9 cellular contexts compared by ENCODE assay signal in genomic region chr19:4374451-4375163, GRCh38. TPM values are rescaled to one million over a fixed set of nuclear protein-coding genes. Genes with fewer than 3 reads are reported as not detected.
A peak's percentile ranks its signal among the peaks of the same experiment; 100 is the strongest.
DNase-seq lines count a peak whose midpoint lies in the region; ATAC-seq and TF ChIP-seq lines count a peak whose summit lies in the region.
"Had no signal": no experiment of that assay in that cellular context is flagged by ENCODE, and none has a peak within 500 bp of the region (broad histone marks: within the 10 kb centered on the region; RNA-seq: fewer than 3 reads in every experiment).

No MANE protein-coding gene starts in this region.

- H3K27ac Mint-ChIP-seq in T-helper 2 cell treated with Interferon-gamma antibody and Interleukin-4, amounts not matched to agents 5 μg/mL and 100 μg/mL, for 36 hours = no peak overlapping the region
- no peak overlapping the region for H3K27ac Mint-ChIP-seq in neural progenitor cell

- no peak overlapping the region for H3K4me3 Mint-ChIP-seq in T-helper 2 cell treated with Interferon-gamma antibody and Interleukin-4, amounts not matched to agents 5 μg/mL and 100 μg/mL, for 36 hours
- H3K4me3 Mint-ChIP-seq in neural progenitor cell = no peak overlapping the region

- DNase-seq in ELR (ENCODE audit: low read depth) (peak; percentile 96), SK-N-SH (no peak), foreskin keratinocyte (peak in 1 of 2 donors; percentile 65), psoas muscle (peak; percentile 92 to 95), neural progenitor cell (ENCODE audit: low spot score) (no peak)
- no peak for DNase-seq in T-helper 2 cell treated with Interferon-gamma antibody and Interleukin-4, amounts not matched to agents 5 μg/mL and 100 μg/mL, for 36 hours (ENCODE audit: low spot score)
- no peak for DNase-seq in stimulated activated CD4-positive, alpha-beta T cell treated with anti-CD3 and anti-CD28 coated beads, Interleukin-15, amount 100 ng/mL, for 24 hours
- DNase-seq: naive B cell had no signal

- CTCF ChIA-PET in SK-N-SH (lab: Yijun Ruan, JAX) = interaction anchor here (0.7 to 4.8 kb wide), 14 partner anchors 8 to 127 kb away, joined by 3 to 16 read pairs (median 4); partner anchors contain the start of genes CHAF1A, SH3GL1 and YJU2

- peaks cover 32% of the 10 kb centered on the region for H4K20me1 ChIP-seq in SK-N-SH (ENCODE audit: insufficient read depth)
- peaks cover 95% of the 10 kb centered on the region for H4K20me1 ChIP-seq in neural progenitor cell (ENCODE audit: low read depth)

- no peaks in the 10 kb centered on the region for H3K27me3 ChIP-seq in SK-N-SH (ENCODE audit: insufficient read depth)
- H3K27me3 ChIP-seq in foreskin keratinocyte = no peaks in the 10 kb centered on the region
- no peaks in the 10 kb centered on the region for H3K27me3 ChIP-seq in psoas muscle (ENCODE audit: insufficient read depth in 3 of 3, low read length in 2 of 3)
- H3K27me3 ChIP-seq in neural progenitor cell = no peaks in the 10 kb centered on the region

- no peak for TF ChIP-seq RAD21 in SK-N-SH (IDR thresholded peaks at IDR 0.05; ENCODE audit: low read length)

- H3K27me3 Mint-ChIP-seq in T-helper 2 cell treated with Interferon-gamma antibody and Interleukin-4, amounts not matched to agents 5 μg/mL and 100 μg/mL, for 36 hours (ENCODE audit: low read depth) = no peaks in the 10 kb centered on the region
- peaks cover 4% of the 10 kb centered on the region for H3K27me3 Mint-ChIP-seq in neural progenitor cell (ENCODE audit: insufficient read depth, low read depth)
- H3K27me3 Mint-ChIP-seq: naive B cell had no signal

- H3K4me3 ChIP-seq in SK-N-SH (ENCODE audit: low read depth in 2 of 2, low read length in 1 of 2) (no peak overlapping the region), psoas muscle (peak overlapping the region; percentile 31), neural progenitor cell (no peak overlapping the region)

- TF ChIP-seq CTCF in SK-N-SH (IDR thresholded peaks at IDR 0.05) (no peak), foreskin keratinocyte (conservative IDR thresholded peaks at IDR 0.05) (no peak), psoas muscle (IDR thresholded peaks at IDR 0.05) (no peak), neural progenitor cell (IDR thresholded peaks at IDR 0.05) (no peak)

- ATAC-seq in foreskin keratinocyte (peak; percentile 48), psoas muscle (peak; percentile 23 to 69 (median 62)), HG03175 (IDR thresholded peaks at IDR 0.05; ENCODE audit: unreplicated experiment) (no peak)

- H3K9me3 Mint-ChIP-seq in T-helper 2 cell treated with Interferon-gamma antibody and Interleukin-4, amounts not matched to agents 5 μg/mL and 100 μg/mL, for 36 hours = no peaks in the 10 kb centered on the region
- H3K9me3 Mint-ChIP-seq in neural progenitor cell = no peaks in the 10 kb centered on the region
- H3K9me3 Mint-ChIP-seq: naive B cell had no signal

- intact Hi-C loops in psoas muscle (cut with DNase I) = no loop called here

- peaks cover 40% of the 10 kb centered on the region for H3K4me1 Mint-ChIP-seq in T-helper 2 cell treated with Interferon-gamma antibody and Interleukin-4, amounts not matched to agents 5 μg/mL and 100 μg/mL, for 36 hours (ENCODE audit: low read depth)
- peaks cover 38% of the 10 kb centered on the region for H3K4me1 Mint-ChIP-seq in neural progenitor cell

- peak overlapping the region; percentile 57 for H3K9ac ChIP-seq in SK-N-SH
- no peak overlapping the region for H3K9ac ChIP-seq in neural progenitor cell

- TF ChIP-seq EP300 in SK-N-SH (IDR thresholded peaks at IDR 0.05; ENCODE audit: borderline replicate concordance in 1 of 2, low read depth in 1 of 2, low read length in 1 of 2) = peak in 1 of 2 experiments; percentile 47; a peak in 1 of 4 replicates

- H3F3A ChIP-seq in SK-N-SH (replicated peaks; ENCODE audit: insufficient read depth) (peaks cover 12% of the 10 kb centered on the region), neural progenitor cell (ENCODE audit: low read depth) (peaks cover 19% of the 10 kb centered on the region)

- WGBS in SK-N-SH (ENCODE audit: low lambda C conversion rate) = 14% methylated on average over 7 of the region's 27 CpGs
- WGBS in psoas muscle, 3 donors = 39 to 59% (median 43%) methylated on average over 23 to 27 of the region's 27 CpGs

- H3K27ac ChIP-seq in SK-N-SH (ENCODE audit: low read depth in 2 of 2, low read length in 1 of 2) (peak overlapping the region; percentile 80 to 92), foreskin keratinocyte (peak overlapping the region; percentile 36), psoas muscle (peak overlapping the region; percentile 85), neural progenitor cell (no peak overlapping the region)

- H3K79me2 ChIP-seq in SK-N-SH (ENCODE audit: insufficient read depth) (peaks cover 100% of the 10 kb centered on the region), neural progenitor cell (ENCODE audit: low read depth) (peaks cover 52% of the 10 kb centered on the region)

- H3K4me2 ChIP-seq in SK-N-SH = peak overlapping the region; percentile 72
- no peak overlapping the region for H3K4me2 ChIP-seq in neural progenitor cell

- H2AFZ ChIP-seq in SK-N-SH (ENCODE audit: low read depth) (no peak overlapping the region), neural progenitor cell (replicated peaks) (no peak overlapping the region)

- no peaks in the 10 kb centered on the region for H3K9me2 ChIP-seq in SK-N-SH

- H3K36me3 ChIP-seq in SK-N-SH (replicated peaks in 1 of 2; ENCODE audit: control insufficient read depth in 1 of 2, insufficient read depth in 2 of 2, low read length in 1 of 2) = no peaks in the 10 kb centered on the region
- H3K36me3 ChIP-seq in psoas muscle (ENCODE audit: insufficient read depth in 1 of 2, low read depth in 1 of 2) = no peaks in the 10 kb centered on the region
- H3K36me3 ChIP-seq in neural progenitor cell = no peaks in the 10 kb centered on the region

- H3K4me1 ChIP-seq in SK-N-SH (ENCODE audit: control insufficient read depth in 1 of 2, insufficient read depth in 2 of 2, low read depth in 1 of 2, low read length in 1 of 2) (peaks cover 33 to 65% of the 10 kb centered on the region in 2 experiments), foreskin keratinocyte (peaks cover 39% of the 10 kb centered on the region), psoas muscle (peaks cover 98% of the 10 kb centered on the region), neural progenitor cell (peaks cover 29% of the 10 kb centered on the region)

- POLR2A ChIA-PET in SK-N-SH (lab: Yijun Ruan, JAX) = interaction anchor here (1.1 to 1.9 kb wide), 2 partner anchors 13 to 32 kb away, joined by 5 to 8 read pairs; partner anchors contain the start of gene MPND

- no peaks in the 10 kb centered on the region for H3K9me3 ChIP-seq in SK-N-SH
- H3K9me3 ChIP-seq in psoas muscle = no peaks in the 10 kb centered on the region
- no peaks in the 10 kb centered on the region for H3K9me3 ChIP-seq in neural progenitor cell (ENCODE audit: low read depth)

- H3K36me3 Mint-ChIP-seq in T-helper 2 cell treated with Interferon-gamma antibody and Interleukin-4, amounts not matched to agents 5 μg/mL and 100 μg/mL, for 36 hours (ENCODE audit: low read depth) = peaks cover 14% of the 10 kb centered on the region
- H3K36me3 Mint-ChIP-seq in neural progenitor cell = peaks cover 2% of the 10 kb centered on the region
- H3K36me3 Mint-ChIP-seq: naive B cell had no signal

TF ChIP-seq in SK-N-SH, 30 proteins besides CTCF, POLR2A, EP300 and RAD21 (continues in another document):
- no peak; the same call in 1 of the 2 replicates for TF ChIP-seq RXRA (IDR thresholded peaks at IDR 0.05; ENCODE audit: borderline replicate concordance, low read depth)
- no peak for TF ChIP-seq FOXJ3 (CRISPR knock-in tag; IDR thresholded peaks at IDR 0.05)
- no peak for TF ChIP-seq RCOR1 (IDR thresholded peaks at IDR 0.05; ENCODE audit: low read length)
- TF ChIP-seq NFIC (IDR thresholded peaks at IDR 0.05; ENCODE audit: borderline replicate concordance) = peak; percentile 86
- no peak for TF ChIP-seq MXI1 (IDR thresholded peaks at IDR 0.05; ENCODE audit: low read depth, low read length)

RNA-seq across cellular contexts. Expression of gene SH3GL1, which starts 25.7 kb away (rescaled TPM):
- 62.5 and 82.8 TPM in 2 replicates for polyA plus RNA-seq in SK-N-SH (2012; rRNA removed)
- 34.7 and 53.5 TPM in 2 replicates for polyA plus RNA-seq in SK-N-SH (2012; cell fraction: cytosol; rRNA removed)
- 48.5 and 52.9 TPM in 2 replicates for polyA plus RNA-seq in SK-N-SH (2012; cell fraction: nucleus; rRNA removed)
- 71.9 and 74.2 TPM in 2 replicates for total RNA-seq in foreskin keratinocyte
- 85.5 and 88.1 TPM in 2 replicates for polyA plus RNA-seq in foreskin keratinocyte
- total RNA-seq in psoas muscle = 10 to 100 TPM; 16.0 to 26.6 (median 21.6) TPM
- polyA plus RNA-seq in psoas muscle = 10 to 100 TPM; 18.2 to 85.6 (median 27.1) TPM
- 25.3 and 87.0 TPM in 2 replicates for total RNA-seq in neural progenitor cell (ENCODE audit: low replicate concordance)

RNA-seq across cellular contexts. Expression of gene CHAF1A, which starts 27.8 kb away (rescaled TPM):
- polyA plus RNA-seq in SK-N-SH (2012; rRNA removed) (13.2 and 18.0 TPM in 2 replicates), foreskin keratinocyte (24.7 and 29.6 TPM in 2 replicates), psoas muscle (10 to 100 TPM in 1 of 3 donors, 1 to 10 TPM in 2; 5.9 to 12.8 (median 6.4) TPM)
- 12.9 and 15.0 TPM in 2 replicates for polyA plus RNA-seq in SK-N-SH (2012; cell fraction: cytosol; rRNA removed)
- polyA plus RNA-seq in SK-N-SH (2012; cell fraction: nucleus; rRNA removed) = 23.9 and 29.4 TPM in 2 replicates
- total RNA-seq in foreskin keratinocyte (35.5 and 41.6 TPM in 2 replicates), psoas muscle (10 to 100 TPM in 1 of 4 donors, 1 to 10 TPM in 3; 5.6 to 10.3 (median 7.7) TPM), neural progenitor cell (ENCODE audit: low replicate concordance) (37.5 and 82.1 TPM in 2 replicates)

RNA-seq across cellular contexts. Expression of gene MPND, which starts 31.2 kb away (rescaled TPM):
- 18.7 and 21.3 TPM in 2 replicates for polyA plus RNA-seq in SK-N-SH (2012; rRNA removed)
- 9.7 and 14.7 TPM in 2 replicates for polyA plus RNA-seq in SK-N-SH (2012; cell fraction: cytosol; rRNA removed)
- 23.4 and 26.0 TPM in 2 replicates for polyA plus RNA-seq in SK-N-SH (2012; cell fraction: nucleus; rRNA removed)
- total RNA-seq in foreskin keratinocyte = 10.0 and 10.9 TPM in 2 replicates
- polyA plus RNA-seq in foreskin keratinocyte = 15.2 and 15.5 TPM in 2 replicates
- total RNA-seq in psoas muscle = 10 to 100 TPM; 10.3 to 16.4 (median 13.2) TPM
- 10 to 100 TPM in 1 of 3 donors, 1 to 10 TPM in 2; 7.4 to 12.4 (median 9.7) TPM for polyA plus RNA-seq in psoas muscle
- total RNA-seq in neural progenitor cell (ENCODE audit: low replicate concordance) = 10.6 and 30.4 TPM in 2 replicates

RNA-seq across cellular contexts. Expression of gene STAP2, which starts 36.0 kb away (rescaled TPM):
- polyA plus RNA-seq in SK-N-SH (2012; rRNA removed) = 6.0 and 7.6 TPM in 2 replicates
- polyA plus RNA-seq in SK-N-SH (2012; cell fraction: cytosol; rRNA removed) = 2.8 and 2.9 TPM in 2 replicates
- 5.6 and 6.1 TPM in 2 replicates for polyA plus RNA-seq in SK-N-SH (2012; cell fraction: nucleus; rRNA removed)
- total RNA-seq in foreskin keratinocyte = 65.5 and 76.1 TPM in 2 replicates
- 75.0 and 84.2 TPM in 2 replicates for polyA plus RNA-seq in foreskin keratinocyte
- 1 to 10 TPM in 2 of 4 donors, under 1 TPM in 2; 0.60 to 3.7 (median 1.2) TPM for total RNA-seq in psoas muscle
- 1 to 10 TPM in 1 of 3 donors, under 1 TPM in 2; 0.31 to 1.2 (median 0.53) TPM for polyA plus RNA-seq in psoas muscle
- 5.7 and 6.8 TPM in 2 replicates for total RNA-seq in neural progenitor cell (ENCODE audit: low replicate concordance)

Comparison
In these comparisons a context has a peak if more than half of its experiments do, and no peak if none do; other contexts are left out.
1. DNase-seq: peak in ELR (single experiment) and psoas muscle (2 of 2); none in SK-N-SH (single experiment), T-helper 2 cell treated with Interferon-gamma antibody and Interleukin-4, amounts not matched to agents 5 μg/mL and 100 μg/mL, for 36 hours (single experiment), neural progenitor cell (single experiment) and stimulated activated CD4-positive, alpha-beta T cell treated with anti-CD3 and anti-CD28 coated beads, Interleukin-15, amount 100 ng/mL, for 24 hours (single experiment).